22 cellular contexts compared by ENCODE assay signal in the genomic region with DNA sequence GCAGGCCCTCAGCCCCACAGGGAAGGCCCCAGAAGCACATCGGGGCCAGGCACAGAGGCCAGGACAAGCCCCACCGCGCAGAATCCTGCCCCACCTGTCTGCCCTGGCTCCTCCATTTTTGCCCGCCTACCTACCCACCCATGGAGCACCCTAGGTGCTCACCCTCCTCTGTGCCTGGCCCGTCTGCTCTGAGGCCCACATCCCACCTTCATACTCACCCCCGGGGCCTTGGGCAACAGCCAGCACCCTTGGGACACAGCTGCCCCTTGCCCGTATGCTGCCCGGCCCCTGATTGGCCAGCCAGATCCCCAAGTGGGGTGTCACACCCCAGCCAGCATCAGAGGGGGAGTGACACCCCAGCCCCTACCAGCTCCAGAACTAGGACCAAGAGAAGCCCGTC. TPM values are rescaled to one million over a fixed set of nuclear protein-coding genes. Genes with fewer than 3 reads are reported as not detected.
DNase-seq lines count a peak whose midpoint lies in the region; ATAC-seq, FAIRE-seq and TF ChIP-seq lines count a peak whose summit lies in the region.
"Had no signal": no experiment of that assay in that cellular context is flagged by ENCODE, and none has a peak within 500 bp of the region (broad histone marks: within the 10 kb centered on the region; RNA-seq: fewer than 3 reads in every experiment).

No MANE protein-coding gene starts in this region.

- H3K9me3 ChIP-seq in small intestine (ENCODE audit: control insufficient read depth, low read depth), result no peaks in the 10 kb centered on the region
- H3K9me3 ChIP-seq: A549, Caco-2 had no signal

- ATAC-seq in left cardiac atrium (no peak), left ventricle myocardium superior (no peak), sciatic nerve (peak; percentile 26)
- ATAC-seq in activated T-cell treated with anti-CD3 and anti-CD28 coated beads, Interleukin-2, amount 50 U/mL, for 72 hours (replicated peaks in 1 of 2), result no peak
- ATAC-seq: A549; CD8-positive, alpha-beta T cell; GM12878; GM23338; HCT116 had no signal

- 86 to 97% (median 94%) methylated on average over 5 to 9 of the region's 9 CpGs for WGBS in small intestine, 3 donors

- no peaks in the 10 kb centered on the region for H3K27me3 ChIP-seq in small intestine (ENCODE audit: control insufficient read depth in 2 of 2, insufficient read depth in 2 of 2, low read length in 2 of 2)

- H3K4me1 ChIP-seq in small intestine (ENCODE audit: control insufficient read depth in 2 of 2, insufficient read depth in 1 of 2, low read depth in 1 of 2, low read length in 1 of 2), result no peaks in the 10 kb centered on the region
- H3K4me1 ChIP-seq: A549 had no signal

- H3K9me3 Mint-ChIP-seq in activated T-cell treated with anti-CD3 and anti-CD28 coated beads, Interleukin-2, amount 50 U/mL, for 72 hours, result no peaks in the 10 kb centered on the region
- H3K9me3 Mint-ChIP-seq: CD4-positive, CD25-positive, alpha-beta regulatory T cell; CD8-positive, alpha-beta T cell; GM23338 had no signal

- no peak for TF ChIP-seq CTCF in VCaP (conservative IDR thresholded peaks at IDR 0.05)

- H3K4me3 ChIP-seq in small intestine (ENCODE audit: low read depth in 1 of 2, low read length in 2 of 2), result no peak overlapping the region
- H3K4me3 ChIP-seq: A549, GM12878, GM23338 had no signal

- H3K27ac Mint-ChIP-seq in activated T-cell treated with anti-CD3 and anti-CD28 coated beads, Interleukin-2, amount 50 U/mL, for 72 hours, result no peak overlapping the region
- H3K27ac Mint-ChIP-seq: CD4-positive, CD25-positive, alpha-beta regulatory T cell; CD8-positive, alpha-beta T cell; GM23338; H9 had no signal

- no peaks in the 10 kb centered on the region for H3K27me3 Mint-ChIP-seq in activated T-cell treated with anti-CD3 and anti-CD28 coated beads, Interleukin-2, amount 50 U/mL, for 72 hours (ENCODE audit: low read depth)
- H3K27me3 Mint-ChIP-seq: CD4-positive, CD25-positive, alpha-beta regulatory T cell had no signal

- DNase-seq in left cardiac atrium (peak; percentile 8), cardiac septum (ENCODE audit: low spot score) (no peak), left ventricle myocardium superior (peak; percentile 7), sciatic nerve (ENCODE audit: low spot score) (no peak), small intestine (no peak)
- DNase-seq in activated T-cell treated with anti-CD3 and anti-CD28 coated beads, Interleukin-2, amount 50 U/mL, for 72 hours, result no peak
- DNase-seq: 8988T; Caco-2; CD4-positive, CD25-positive, alpha-beta regulatory T cell; CD8-positive, alpha-beta T cell; DMS153; DMS79; EL; GDM1; H9 had no signal

- H3K36me3 Mint-ChIP-seq in activated T-cell treated with anti-CD3 and anti-CD28 coated beads, Interleukin-2, amount 50 U/mL, for 72 hours (ENCODE audit: insufficient read depth in 2 of 2), result peaks cover 3% of the 10 kb centered on the region in 2 donors

- H3K4me3 Mint-ChIP-seq in activated T-cell treated with anti-CD3 and anti-CD28 coated beads, Interleukin-2, amount 50 U/mL, for 72 hours, result no peak overlapping the region
- H3K4me3 Mint-ChIP-seq: CD4-positive, CD25-positive, alpha-beta regulatory T cell; CD8-positive, alpha-beta T cell; GM23338; H9 had no signal

- H3K27ac ChIP-seq in VCaP (peak overlapping the region; percentile 22; the same call in 1 of the 2 replicates), small intestine (ENCODE audit: low read depth in 1 of 2, low read length in 1 of 2) (no peak overlapping the region)
- H3K27ac ChIP-seq: A549 had no signal

- no peaks in the 10 kb centered on the region for H3K4me1 Mint-ChIP-seq in activated T-cell treated with anti-CD3 and anti-CD28 coated beads, Interleukin-2, amount 50 U/mL, for 72 hours (ENCODE audit: low read depth)
- H3K4me1 Mint-ChIP-seq: CD4-positive, CD25-positive, alpha-beta regulatory T cell; GM23338; H9 had no signal

- H3K36me3 ChIP-seq in small intestine (ENCODE audit: control insufficient read depth in 2 of 2, insufficient read depth in 2 of 2, low read length in 2 of 2), result no peaks in the 10 kb centered on the region

- intact Hi-C loops in left cardiac atrium (cut with DNase I) (no loop called here), cardiac septum (cut with DNase I) (no loop called here), left ventricle myocardium superior (cut with micrococcal nuclease) (no loop called here), sciatic nerve (cut with DNase I) (no loop called here)

- FAIRE-seq in small intestine (lab: Jason Lieb, UNC), result no peak
- FAIRE-seq: A549, GM12878 had no signal

RNA-seq across cellular contexts. Expression of a gene that starts 10.8 kb away (rescaled TPM):
- total RNA-seq in left cardiac atrium (under 1 TPM in 1 of 2 donors, not detected in 1; 0.39 TPM), cardiac septum (0.19 TPM), left ventricle myocardium superior (0.25 TPM), sciatic nerve (1.7 TPM)
- total RNA-seq in activated T-cell treated with anti-CD3 and anti-CD28 coated beads, Interleukin-2, amount 50 U/mL, for 72 hours, result 1 to 10 TPM; 2.7 to 2.8 TPM
- polyA plus RNA-seq in small intestine, result under 1 TPM in 2 of 3 donors, not detected in 1; 0.45 to 0.81 TPM

RNA-seq across cellular contexts. Expression of a gene that starts 13.7 kb away (rescaled TPM):
- total RNA-seq in left cardiac atrium, result 10 to 100 TPM; 15.8 to 22.2 TPM
- 13.4 TPM for total RNA-seq in cardiac septum
- 16.2 TPM for total RNA-seq in left ventricle myocardium superior
- 31.4 TPM for total RNA-seq in sciatic nerve
- 10 to 100 TPM; 27.7 to 40.0 TPM for total RNA-seq in activated T-cell treated with anti-CD3 and anti-CD28 coated beads, Interleukin-2, amount 50 U/mL, for 72 hours
- polyA plus RNA-seq in small intestine, result 10 to 100 TPM; 22.4 to 30.8 (median 25.9) TPM

RNA-seq across cellular contexts. Expression of a gene that starts 38.1 kb away (rescaled TPM):
- total RNA-seq in left cardiac atrium, result 100 to 1,000 TPM in 1 of 2 donors, 10 to 100 TPM in 1; 96.0 to 193 TPM
- 175 TPM for total RNA-seq in cardiac septum
- total RNA-seq in left ventricle myocardium superior, result 40.6 TPM
- total RNA-seq in sciatic nerve, result 115 TPM
- not detected for total RNA-seq in activated T-cell treated with anti-CD3 and anti-CD28 coated beads, Interleukin-2, amount 50 U/mL, for 72 hours
- polyA plus RNA-seq in small intestine, result 10 to 100 TPM in 1 of 3 donors, 1 to 10 TPM in 2; 3.1 to 23.2 (median 7.8) TPM
- total RNA-seq: CD4-positive, CD25-positive, alpha-beta regulatory T cell; CD8-positive, alpha-beta T cell; H4 had no signal
- polyA plus RNA-seq: CD4-positive, CD25-positive, alpha-beta regulatory T cell had no signal

RNA-seq across cellular contexts. Expression of a gene that starts 45.4 kb away (rescaled TPM):
- 1 to 10 TPM in 1 of 2 donors, under 1 TPM in 1; 0.85 to 2.0 TPM for total RNA-seq in left cardiac atrium
- total RNA-seq in cardiac septum, result 0.40 TPM
- total RNA-seq in left ventricle myocardium superior, result 0.57 TPM
- total RNA-seq in sciatic nerve, result 0.85 TPM
- total RNA-seq in activated T-cell treated with anti-CD3 and anti-CD28 coated beads, Interleukin-2, amount 50 U/mL, for 72 hours, result 1 to 10 TPM; 2.2 to 2.4 TPM
- polyA plus RNA-seq in small intestine, result under 1 TPM in 2 of 3 donors, not detected in 1; 0.27 to 0.42 TPM
- total RNA-seq: H4 had no signal

RNA-seq across cellular contexts. Expression of a gene that starts 55.6 kb away (rescaled TPM):
- total RNA-seq in left cardiac atrium (not detected), cardiac septum (not detected), left ventricle myocardium superior (not detected), sciatic nerve (not detected)
- not detected for total RNA-seq in activated T-cell treated with anti-CD3 and anti-CD28 coated beads, Interleukin-2, amount 50 U/mL, for 72 hours
- not detected for polyA plus RNA-seq in small intestine
- total RNA-seq: Caco-2; CD4-positive, CD25-positive, alpha-beta regulatory T cell; CD8-positive, alpha-beta T cell; GM12878; GM23338; H4; H9 had no signal
- polyA plus RNA-seq: A549; BJ; CD4-positive, CD25-positive, alpha-beta regulatory T cell; GM12878; GM23338 had no signal

Comparison
In these comparisons a context has a peak if more than half of its experiments do, and no peak if none do; other contexts are left out.
1. DNase-seq: peak in left cardiac atrium (single experiment) and left ventricle myocardium superior (single experiment); none in cardiac septum (single experiment), sciatic nerve (single experiment), activated T-cell treated with anti-CD3 and anti-CD28 coated beads, Interleukin-2, amount 50 U/mL, for 72 hours (0 of 2) and small intestine (single experiment).
2. RNA of a gene that starts 38.1 kb away (total RNA-seq): 96.0 to 193 TPM in left cardiac atrium, 175 TPM in cardiac septum (single experiment), 115 TPM in sciatic nerve (single experiment) and 40.6 TPM in left ventricle myocardium superior (single experiment); not detected in activated T-cell treated with anti-CD3 and anti-CD28 coated beads, Interleukin-2, amount 50 U/mL, for 72 hours; every median in the first group is over 10 times any median in the second.